Comparison of ENCODE assay signal across 8 cellular contexts in the genomic region with DNA sequence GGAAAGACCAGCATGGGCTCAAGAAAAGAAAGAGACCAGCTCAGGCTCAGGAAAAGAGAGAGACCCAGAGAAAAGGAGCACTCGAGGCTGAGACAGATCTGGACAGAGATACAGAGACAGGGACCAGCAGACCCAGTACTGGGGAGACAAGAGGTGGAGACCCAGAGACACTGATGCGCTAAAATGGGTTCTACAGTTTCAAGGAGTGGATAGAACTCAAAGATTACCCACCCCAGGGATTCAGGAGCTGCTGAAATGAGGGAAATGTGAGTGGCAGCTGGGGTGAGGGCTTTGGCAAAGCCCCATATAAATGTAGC. TPM values are rescaled to one million over a fixed set of nuclear protein-coding genes. Genes with fewer than 3 reads are reported as not detected.
DNase-seq lines count a peak whose midpoint lies in the region; ATAC-seq, FAIRE-seq and TF ChIP-seq lines count a peak whose summit lies in the region.

No MANE protein-coding gene starts in this region.

- peaks cover 5% of the 10 kb centered on the region for H3K4me1 Mint-ChIP-seq in T-helper 17 cell

- peaks cover 19% of the 10 kb centered on the region for H3K9me3 ChIP-seq in T-helper 17 cell (ENCODE audit: control insufficient read depth, low read length, poor library complexity, severe bottlenecking)

- ATAC-seq in T-helper 17 cell (no peak), GM19395 (IDR thresholded peaks at IDR 0.05; ENCODE audit: unreplicated experiment) (no peak)

- no peaks in the 10 kb centered on the region for H3K27me3 Mint-ChIP-seq in T-helper 17 cell

- H3K4me3 Mint-ChIP-seq in T-helper 17 cell: peak overlapping the region; percentile 82

- H3K4me1 ChIP-seq in rectal smooth muscle tissue (ENCODE audit: control insufficient read depth, insufficient read depth, low read length): peaks cover 7% of the 10 kb centered on the region

- H3K4me3 ChIP-seq in GM06990 (replicated peaks; ENCODE audit: low read depth, low read length) (peak overlapping the region; percentile 55), foreskin fibroblast (ENCODE audit: low read depth in 1 of 2, low read length in 2 of 2) (peak overlapping the region; percentile 87 to 91), rectal smooth muscle tissue (ENCODE audit: low read length) (peak overlapping the region; percentile 87)

- H3K36me3 ChIP-seq in GM06990 (ENCODE audit: control insufficient read depth, insufficient read depth, low read length) (no peaks in the 10 kb centered on the region), rectal smooth muscle tissue (ENCODE audit: control insufficient read depth, insufficient read depth, low read length) (no peaks in the 10 kb centered on the region)

- H3K9ac ChIP-seq in rectal smooth muscle tissue (ENCODE audit: low read length): peak overlapping the region; percentile 92

- H3K27ac Mint-ChIP-seq in T-helper 17 cell: peak overlapping the region; percentile 94

- no peak for FAIRE-seq in GM19239 (lab: Jason Lieb, UNC)

- peaks cover 3% of the 10 kb centered on the region for H3K36me3 Mint-ChIP-seq in T-helper 17 cell (ENCODE audit: low read depth)

- DNase-seq in GM06990 (ENCODE audit: extremely low read depth, insufficient read length) (no peak), T-helper 17 cell (no peak), foreskin fibroblast (no peak), ureter (ENCODE audit: low spot score) (no peak), NCI-H1694 (lab: John Stamatoyannopoulos, UW) (no peak), GM19239 (ENCODE audit: insufficient read length, low spot score) (no peak)

- H3K27ac ChIP-seq in rectal smooth muscle tissue (ENCODE audit: low read depth, low read length): peak overlapping the region; percentile 95

- TF ChIP-seq CTCF in GM06990 (IDR thresholded peaks at IDR 0.05; ENCODE audit: insufficient read depth, low read length, poor library complexity, severe bottlenecking) (no peak), foreskin fibroblast (IDR thresholded peaks at IDR 0.05; ENCODE audit: low read depth, low read length) (no peak)

- no peaks in the 10 kb centered on the region for H3K27me3 ChIP-seq in GM06990 (replicated peaks; ENCODE audit: control insufficient read depth, insufficient read depth, low read length)
- no peaks in the 10 kb centered on the region for H3K27me3 ChIP-seq in rectal smooth muscle tissue (ENCODE audit: control insufficient read depth, insufficient read depth, low read length)

RNA-seq across cellular contexts. Expression of a gene that starts 0.6 kb away (rescaled TPM):
- total RNA-seq in T-helper 17 cell: 10 to 100 TPM; 29.3 to 30.7 TPM
- total RNA-seq in ureter: 109 TPM

RNA-seq across cellular contexts. Expression of a gene that starts 39.6 kb away (rescaled TPM):
- total RNA-seq in T-helper 17 cell (under 1 TPM; 0.16 to 0.57 TPM), ureter (14.1 TPM)

RNA-seq across cellular contexts. Expression of a gene that starts 51.9 kb away (rescaled TPM):
- total RNA-seq in T-helper 17 cell: 10 to 100 TPM; 10.8 to 12.5 TPM
- 14.8 TPM for total RNA-seq in ureter
